In the genomic region with DNA sequence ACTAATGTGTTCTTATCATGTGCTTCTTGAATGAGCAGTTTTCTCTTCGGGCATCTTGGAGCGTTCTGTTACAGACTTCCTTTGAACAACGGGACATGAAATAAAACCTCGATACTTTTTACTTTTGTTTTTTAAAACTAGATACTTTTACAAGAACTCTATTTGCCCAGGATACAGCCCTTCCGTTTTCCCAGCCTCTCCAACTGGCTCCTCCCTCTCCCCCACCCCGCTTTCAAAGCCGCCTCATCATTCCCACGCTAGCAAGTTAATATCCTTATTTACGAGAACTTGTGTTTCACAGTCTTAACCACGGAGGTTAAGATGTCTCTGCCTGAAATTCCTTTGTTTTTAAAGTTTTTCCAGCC, we compare ENCODE assay signal across 8 cellular contexts. TPM values are rescaled to one million over a fixed set of nuclear protein-coding genes. Genes with fewer than 3 reads are reported as not detected.
DNase-seq lines count a peak whose midpoint lies in the region; ATAC-seq lines count a peak whose summit lies in the region.

No MANE protein-coding gene starts in this region.

- peak; percentile 11 for ATAC-seq in HG02623 (IDR thresholded peaks at IDR 0.05; ENCODE audit: unreplicated experiment)

- H3K27me3 ChIP-seq in iPS DF 6.9 (ENCODE audit: control insufficient read depth, insufficient read depth, low read length) (no peaks in the 10 kb centered on the region), skeletal muscle satellite cell (ENCODE audit: control insufficient read depth, insufficient read depth, low read length) (peaks cover 10% of the 10 kb centered on the region)

- no peaks in the 10 kb centered on the region for H3K36me3 ChIP-seq in iPS DF 6.9 (ENCODE audit: control insufficient read depth, insufficient read depth, low read length)
- no peaks in the 10 kb centered on the region for H3K36me3 ChIP-seq in skeletal muscle satellite cell (ENCODE audit: insufficient read depth, low read length)

- peak overlapping the region; percentile 82 for H3K4me2 ChIP-seq in skeletal muscle satellite cell (ENCODE audit: low read length)

- H3K27me3 Mint-ChIP-seq in activated CD4-positive, alpha-beta T cell treated with anti-CD3 and anti-CD28 coated beads, Interleukin-2, amount 10 ng/mL, durations not matched to agents 24 days and 14 days = peaks cover 25% of the 10 kb centered on the region

- H3K27ac ChIP-seq in angular gyrus (ENCODE audit: low read depth, low read length) = peak overlapping the region; percentile 90
- H3K27ac ChIP-seq in iPS DF 6.9 (ENCODE audit: low read length) = no peak overlapping the region

- H3K4me3 Mint-ChIP-seq in activated CD4-positive, alpha-beta T cell treated with anti-CD3 and anti-CD28 coated beads, Interleukin-2, amount 10 ng/mL, durations not matched to agents 24 days and 14 days = peak overlapping the region; percentile 86

- intact Hi-C loops in activated CD4-positive, alpha-beta T cell treated with anti-CD3 and anti-CD28 coated beads, Interleukin-2, amount 10 ng/mL, durations not matched to agents 24 days and 14 days (cut with micrococcal nuclease) = loop anchor here (5.0 kb wide), 2 partner anchors 250 to 295 kb away; a partner anchor contains a TSS

- peak overlapping the region; percentile 98; the same call in 1 of the 2 replicates for H3K4me3 ChIP-seq in iPS DF 6.9 (ENCODE audit: low read length)
- H3K4me3 ChIP-seq in skeletal muscle satellite cell (ENCODE audit: low read length) = peak overlapping the region; percentile 95

- no peaks in the 10 kb centered on the region for H3K9me3 Mint-ChIP-seq in activated CD4-positive, alpha-beta T cell treated with anti-CD3 and anti-CD28 coated beads, Interleukin-2, amount 10 ng/mL, durations not matched to agents 24 days and 14 days

- H3K36me3 Mint-ChIP-seq in activated CD4-positive, alpha-beta T cell treated with anti-CD3 and anti-CD28 coated beads, Interleukin-2, amount 10 ng/mL, durations not matched to agents 24 days and 14 days (ENCODE audit: low read depth) = no peaks in the 10 kb centered on the region

- H3K9ac ChIP-seq in skeletal muscle satellite cell (ENCODE audit: low read depth, low read length) = peak overlapping the region; percentile 72

- H3K27ac Mint-ChIP-seq in activated CD4-positive, alpha-beta T cell treated with anti-CD3 and anti-CD28 coated beads, Interleukin-2, amount 10 ng/mL, durations not matched to agents 24 days and 14 days = no peak overlapping the region

- no peaks in the 10 kb centered on the region for H3K9me3 ChIP-seq in iPS DF 6.9 (ENCODE audit: control insufficient read depth, insufficient read depth, low read length)
- no peaks in the 10 kb centered on the region for H3K9me3 ChIP-seq in skeletal muscle satellite cell (replicated peaks; ENCODE audit: low read length)

- no peak for DNase-seq in activated CD4-positive, alpha-beta T cell treated with anti-CD3 and anti-CD28 coated beads, Interleukin-2, amount 10 ng/mL, durations not matched to agents 24 days and 14 days
- DNase-seq in activated CD4-positive, alpha-beta T cell treated with anti-CD3 and anti-CD28 coated beads for 4 hours = no peak
- DNase-seq in NCI-H2171 treated with DMSO at 0.1 percent for 48 hours (lab: John Stamatoyannopoulos, UW) (peak; percentile 80), iPS DF 6.9 (ENCODE audit: low read depth, low spot score) (no peak)
- no peak for DNase-seq in stimulated activated CD4-positive, alpha-beta T cell treated with anti-CD3 and anti-CD28 coated beads, Interleukin-15, amount 100 ng/mL, for 24 hours

- WGBS in iPS DF 6.9 (ENCODE audit: insufficient coverage, insufficient read length) = no CpG with 5 or more reads among the region's 10 CpGs

- H3K4me1 ChIP-seq in iPS DF 6.9 (ENCODE audit: control insufficient read depth, insufficient read depth, low read length) = no peaks in the 10 kb centered on the region
- H3K4me1 ChIP-seq in skeletal muscle satellite cell (ENCODE audit: control insufficient read depth, insufficient read depth, low read length) = peaks cover 3% of the 10 kb centered on the region

- peaks cover 3% of the 10 kb centered on the region for H3K4me1 Mint-ChIP-seq in activated CD4-positive, alpha-beta T cell treated with anti-CD3 and anti-CD28 coated beads, Interleukin-2, amount 10 ng/mL, durations not matched to agents 24 days and 14 days

RNA-seq across cellular contexts. Expression of a gene that starts 0.3 kb away (rescaled TPM):
- not detected in 2 replicates for total RNA-seq in activated CD4-positive, alpha-beta T cell treated with anti-CD3 and anti-CD28 coated beads, Interleukin-2, amount 10 ng/mL, durations not matched to agents 24 days and 14 days
- 0.44 and 0.51 TPM in 2 replicates for total RNA-seq in skeletal muscle satellite cell (2012; rRNA removed)
